ENCODE assay signal across 14 cellular contexts in the genomic region with DNA sequence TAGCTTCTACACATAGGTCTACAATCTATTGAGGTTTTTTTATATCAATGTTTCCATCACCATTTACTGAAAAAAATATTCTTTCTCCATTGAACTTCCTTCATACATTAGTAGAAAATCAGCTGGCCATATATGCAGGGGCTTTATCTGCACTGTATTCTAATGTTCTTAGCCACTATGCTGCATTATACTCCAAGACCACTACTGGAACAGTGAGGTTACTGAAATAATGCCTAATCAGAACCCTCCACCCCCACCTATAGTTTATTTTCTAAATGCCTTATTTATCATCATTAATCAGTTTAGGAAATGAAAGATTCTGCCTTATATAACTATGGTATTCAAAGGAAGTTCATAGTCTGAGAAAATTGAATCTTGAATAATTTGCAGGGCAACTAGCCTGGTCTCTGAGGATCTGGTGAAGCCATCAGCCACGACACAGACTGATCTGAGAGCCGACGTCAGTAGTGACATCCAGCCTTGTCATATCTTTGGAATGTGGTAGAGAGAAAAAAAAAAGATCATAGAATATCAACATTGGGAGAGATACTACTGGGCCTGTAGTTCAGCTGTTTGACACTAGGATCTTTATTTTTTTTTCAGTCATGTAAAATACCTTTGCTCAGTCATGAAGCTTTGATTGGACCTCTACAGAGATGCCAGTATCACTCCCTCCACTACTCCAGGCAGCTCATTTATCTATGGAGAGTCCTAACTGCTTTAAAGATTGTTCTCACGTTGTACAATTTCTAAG.
A peak's percentile ranks its signal among the peaks of the same experiment; 100 is the strongest.
DNase-seq lines count a peak whose midpoint lies in the region; TF ChIP-seq lines count a peak whose summit lies in the region.
"Had no signal": no experiment of that assay in that cellular context is flagged by ENCODE, and none has a peak within 500 bp of the region (broad histone marks: within the 10 kb centered on the region; RNA-seq: fewer than 3 reads in every experiment).

No MANE protein-coding gene starts in this region.

- no peaks in the 10 kb centered on the region for H3K36me3 ChIP-seq in breast epithelium
- no peaks in the 10 kb centered on the region for H3K36me3 ChIP-seq in spleen

- H3K4me3 Mint-ChIP-seq in MCF 10A (ENCODE audit: unreplicated experiment): no peak overlapping the region
- H3K4me3 Mint-ChIP-seq: activated T-helper 1 cell treated with anti-CD3 and anti-CD28 coated beads, Interleukin-12 subunit alpha, Interleukin-12 subunit beta, Interleukin-2, Interleukin-4 antibody, amounts not matched to agents 30 ng/mL and 10 ng/mL and 1 ng/mL, durations not matched to agents 14 hours and 24 hours and 36 hours; natural killer cell; stimulated activated naive CD8-positive, alpha-beta T cell treated with anti-CD3 and anti-CD28 coated beads, Interleukin-15, amount 100 ng/mL, for 72 hours had no signal

- intact Hi-C loops in MCF 10A (cut with micrococcal nuclease) (no loop called here), breast epithelium (cut with DNase I; ENCODE audit: low total_unique reads) (no loop called here), spleen (cut with DNase I; ENCODE audit: low total_unique reads) (no loop called here)

- TF ChIP-seq POLR2A in breast epithelium (IDR thresholded peaks at IDR 0.05): no peak
- no peak for TF ChIP-seq POLR2A in spleen (IDR thresholded peaks at IDR 0.05)

- no TSS peak for BruUV-seq in MCF 10A (replicated peaks; lab: Mats Ljungman, UMichigan)

- no peaks in the 10 kb centered on the region for H3K27me3 Mint-ChIP-seq in MCF 10A (ENCODE audit: insufficient read depth, unreplicated experiment)

- POLR2A ChIA-PET in MCF 10A (lab: Yijun Ruan, JAX): interaction anchor here (0.7 to 3.4 kb wide), 6 partner anchors 10 to 66 kb away, joined by 3 to 17 read pairs (median 6); a partner anchor contains a TSS

- H3K4me1 Mint-ChIP-seq in MCF 10A (ENCODE audit: insufficient read depth, unreplicated experiment): peaks cover 28% of the 10 kb centered on the region
- H3K4me1 Mint-ChIP-seq: natural killer cell; stimulated activated naive CD8-positive, alpha-beta T cell treated with anti-CD3 and anti-CD28 coated beads, Interleukin-15, amount 100 ng/mL, for 72 hours had no signal

- no peaks in the 10 kb centered on the region for H3K36me3 Mint-ChIP-seq in MCF 10A (ENCODE audit: insufficient read depth, unreplicated experiment)
- H3K36me3 Mint-ChIP-seq: natural killer cell had no signal

- H3K27ac Mint-ChIP-seq in MCF 10A (ENCODE audit: low read depth, unreplicated experiment): peak overlapping the region; percentile 75
- H3K27ac Mint-ChIP-seq: activated T-helper 1 cell treated with anti-CD3 and anti-CD28 coated beads, Interleukin-12 subunit alpha, Interleukin-12 subunit beta, Interleukin-2, Interleukin-4 antibody, amounts not matched to agents 30 ng/mL and 10 ng/mL and 1 ng/mL, durations not matched to agents 14 hours and 24 hours and 36 hours; natural killer cell; stimulated activated naive CD8-positive, alpha-beta T cell treated with anti-CD3 and anti-CD28 coated beads, Interleukin-15, amount 100 ng/mL, for 72 hours had no signal

- DNase-seq in MCF 10A (ENCODE audit: unreplicated experiment) (peak; percentile 42), breast epithelium (ENCODE audit: low spot score in 2 of 2) (no peak), SK-MEL-5 (ENCODE audit: low read depth, low spot score) (peak; percentile 27), fibroblast of gingiva (ENCODE audit: low read depth) (peak; percentile 74), spleen (no peak), ureter (ENCODE audit: low spot score) (no peak)
- no peak for DNase-seq in activated effector memory CD4-positive, alpha-beta T cell treated with anti-CD3 and anti-CD28 coated beads, Interleukin-2, amount 50 U/mL, for 16 hours
- DNase-seq in central memory CD4-positive, alpha-beta T cell: no peak
- DNase-seq: natural killer cell; NCI-H1092 treated with DMSO at 0.1 percent for 48 hours; stimulated activated naive CD8-positive, alpha-beta T cell treated with anti-CD3 and anti-CD28 coated beads, Interleukin-15, amount 100 ng/mL, for 72 hours had no signal

- TF ChIP-seq CTCF in MCF 10A (IDR thresholded peaks at IDR 0.05; ENCODE audit: unreplicated experiment) (peak; percentile 21), breast epithelium (IDR thresholded peaks at IDR 0.05) (no peak), spleen (IDR thresholded peaks at IDR 0.05 in 8 of 11, conservative IDR thresholded peaks at IDR 0.05 in 3 of 11) (no peak)

- no peaks in the 10 kb centered on the region for H3K27me3 ChIP-seq in breast epithelium
- H3K27me3 ChIP-seq in spleen (replicated peaks in 1 of 7): no peaks in the 10 kb centered on the region

- in situ Hi-C loops in SK-MEL-5 (cut with HindIII; ENCODE audit: low pct_unique_long_range_greater_than_20kb, low sequenced_read_pairs): no loop called here

- H3K4me1 ChIP-seq in breast epithelium: no peaks in the 10 kb centered on the region
- H3K4me1 ChIP-seq in spleen: peaks cover under 1 to 38% (median 6%) of the 10 kb centered on the region in 6 donors

- WGBS in spleen, 5 donors: 52 to 79% (median 77%) methylated on average over 4 of the region's 4 CpGs

- no peaks in the 10 kb centered on the region for H3K9me3 ChIP-seq in breast epithelium
- no peaks in the 10 kb centered on the region for H3K9me3 ChIP-seq in spleen

- CTCF ChIA-PET in MCF 10A (lab: Yijun Ruan, JAX): interaction anchor here (0.9 to 2.5 kb wide), 5 partner anchors 66 to 704 kb away, joined by 3 to 9 read pairs (median 3); a partner anchor contains a TSS

- no peak overlapping the region for H3K27ac ChIP-seq in breast epithelium
- peak overlapping the region in 6 of 8 donors; percentile 28 to 63 (median 47) for H3K27ac ChIP-seq in spleen
- H3K27ac ChIP-seq: 22Rv1, coronary artery had no signal

- no peak overlapping the region for H3K4me3 ChIP-seq in breast epithelium
- H3K4me3 ChIP-seq in spleen: no peak overlapping the region
- H3K4me3 ChIP-seq: coronary artery had no signal

- no peaks in the 10 kb centered on the region for H3K9me3 Mint-ChIP-seq in MCF 10A (ENCODE audit: unreplicated experiment)
- H3K9me3 Mint-ChIP-seq: activated T-helper 1 cell treated with anti-CD3 and anti-CD28 coated beads, Interleukin-12 subunit alpha, Interleukin-12 subunit beta, Interleukin-2, Interleukin-4 antibody, amounts not matched to agents 30 ng/mL and 10 ng/mL and 1 ng/mL, durations not matched to agents 14 hours and 24 hours and 36 hours; natural killer cell; stimulated activated naive CD8-positive, alpha-beta T cell treated with anti-CD3 and anti-CD28 coated beads, Interleukin-15, amount 100 ng/mL, for 72 hours had no signal

Comparison
In these comparisons a context has a peak if more than half of its experiments do, and no peak if none do; other contexts are left out.
1. DNase-seq: peak in MCF 10A (single experiment), SK-MEL-5 (single experiment) and fibroblast of gingiva (single experiment); none in breast epithelium (0 of 2), spleen (single experiment), activated effector memory CD4-positive, alpha-beta T cell treated with anti-CD3 and anti-CD28 coated beads, Interleukin-2, amount 50 U/mL, for 16 hours (single experiment), ureter (single experiment) and central memory CD4-positive, alpha-beta T cell (single experiment).
2. H3K27ac ChIP-seq: peak in spleen (6 of 8); none in breast epithelium (0 of 2).